24 cellular contexts compared by ENCODE assay signal in the genomic region with DNA sequence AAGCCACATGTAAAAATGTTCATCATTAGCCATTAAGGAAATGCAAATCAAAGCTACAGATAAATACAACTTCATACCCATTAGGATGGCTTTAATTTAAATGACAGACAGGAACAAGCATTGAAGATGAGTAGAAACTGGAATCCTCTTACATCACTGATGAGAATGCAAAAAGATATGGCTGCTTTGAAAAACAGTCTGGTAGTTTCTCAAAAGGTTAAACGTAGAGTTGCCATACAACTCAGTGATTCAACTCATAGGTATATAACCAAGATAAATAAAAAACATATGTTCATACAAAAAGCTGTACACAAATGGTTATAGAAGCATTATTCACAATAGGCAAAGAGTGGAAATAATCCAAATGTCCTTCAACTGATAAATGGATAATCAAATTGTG.
"Had no signal": no experiment of that assay in that cellular context is flagged by ENCODE, and none has a peak within 500 bp of the region (broad histone marks: within the 10 kb centered on the region; RNA-seq: fewer than 3 reads in every experiment).

No MANE protein-coding gene starts in this region.

- DNase-seq: colonic mucosa; effector CD8-positive, alpha-beta T cell; endodermal cell; erythroblast; esophagus squamous epithelium; foreskin fibroblast; gastrocnemius medialis; head of caudate nucleus; kidney; naive thymus-derived CD4-positive, alpha-beta T cell; psoas muscle; right cardiac atrium; spleen; stimulated activated CD4-positive, alpha-beta T cell treated with anti-CD3 and anti-CD28 coated beads, Interleukin-4, amount 100 ng/mL, for 4 hours; stimulated activated naive CD8-positive, alpha-beta T cell treated with anti-CD3 and anti-CD28 coated beads, Interleukin-15, Interleukin-2, amounts not matched to agents 100 U/mL and 50 U/mL, for 24 hours; substantia nigra; testis; tibial artery; upper lobe of left lung had no signal

- H3K36me3 ChIP-seq: colonic mucosa, esophagus squamous epithelium, gastrocnemius medialis, neural progenitor cell, spleen, tibial artery, upper lobe of left lung had no signal

- ATAC-seq: gastrocnemius medialis; left lobe of liver; naive thymus-derived CD4-positive, alpha-beta T cell; psoas muscle; right cardiac atrium; stimulated activated memory B cell treated with anti-CD40 and anti-IgM and Interleukin-4, amounts not matched to agents 10 μg/mL and 1 μg/mL and 100 μg/mL, for 72 hours; stimulated activated naive CD8-positive, alpha-beta T cell treated with anti-CD3 and anti-CD28 coated beads, Interleukin-15, Interleukin-2, amounts not matched to agents 100 U/mL and 50 U/mL, for 24 hours had no signal

- H3K9me3 ChIP-seq: colonic mucosa, esophagus squamous epithelium, gastrocnemius medialis, psoas muscle, spleen, testis, tibial artery, upper lobe of left lung had no signal

- H3K27ac ChIP-seq: colonic mucosa, esophagus squamous epithelium, gastrocnemius medialis, neural progenitor cell, psoas muscle, skin epidermis, spleen, testis, tibial artery, upper lobe of left lung had no signal

- H3K4me2 ChIP-seq: neural progenitor cell had no signal

- H3K9ac ChIP-seq: neural progenitor cell had no signal

- H3K27me3 ChIP-seq: colonic mucosa, esophagus squamous epithelium, gastrocnemius medialis, neural progenitor cell, spleen, testis, tibial artery, upper lobe of left lung had no signal

- H2AFZ ChIP-seq: neural progenitor cell had no signal

- H3K4me1 ChIP-seq: colonic mucosa, esophagus squamous epithelium, neural progenitor cell, spleen, testis, tibial artery, upper lobe of left lung had no signal

- H3K4me3 ChIP-seq: colonic mucosa, esophagus squamous epithelium, gastrocnemius medialis, lung, neural progenitor cell, psoas muscle, skin epidermis, spleen, testis, tibial artery, upper lobe of left lung had no signal
